ENCODE assay signal across 14 cellular contexts in genomic region chr4:76209876-76210275, GRCh38. TPM values are rescaled to one million over a fixed set of nuclear protein-coding genes. Genes with fewer than 3 reads are reported as not detected.
DNase-seq lines count a peak whose midpoint lies in the region; ATAC-seq, FAIRE-seq and TF ChIP-seq lines count a peak whose summit lies in the region.
"Had no signal": no experiment of that assay in that cellular context is flagged by ENCODE, and none has a peak within 500 bp of the region (broad histone marks: within the 10 kb centered on the region; RNA-seq: fewer than 3 reads in every experiment).

No MANE protein-coding gene starts in this region.

- no peak for TF ChIP-seq RAD21 in GM12878 (IDR thresholded peaks at IDR 0.05; ENCODE audit: insufficient read depth, low read depth, low read length)

- SMC1A ChIA-PET in GM12878 (lab: Charles Lee; ENCODE audit: uncharacterized antibody, unreplicated experiment) = interaction anchor here (3.9 to 4.5 kb wide), 2 partner anchors 11 to 30 kb away, joined by 25 to 54 read pairs; no protein-coding TSS in a partner anchor

- H3K36me3 ChIP-seq in Loucy (ENCODE audit: insufficient read depth, low read length) = no peaks in the 10 kb centered on the region
- no peaks in the 10 kb centered on the region for H3K36me3 ChIP-seq in GM12878 (ENCODE audit: control insufficient read depth in 2 of 2, insufficient read depth in 2 of 2, low read length in 1 of 2)
- peaks cover 0 to 5% of the 10 kb centered on the region in 2 donors for H3K36me3 ChIP-seq in mucosa of rectum (ENCODE audit: control insufficient read depth in 2 of 2, insufficient read depth in 2 of 2, low read length in 2 of 2)
- no peaks in the 10 kb centered on the region for H3K36me3 ChIP-seq in stomach

- no peaks in the 10 kb centered on the region; the same call in 1 of the 2 replicates for H3F3A ChIP-seq in Loucy (ENCODE audit: low read depth)

- DNase-seq in GM12878 (ENCODE audit: low read depth, low spot score) (no peak), stomach (no peak), iPS-NIHi7 (ENCODE audit: extremely low spot score) (no peak), T-helper 17 cell (no peak), NCI-H128 (lab: John Stamatoyannopoulos, UW; ENCODE audit: unreplicated experiment) (no peak)
- DNase-seq in activated naive CD4-positive, alpha-beta T cell treated with anti-CD3 and anti-CD28 coated beads, Interleukin-2, amount 50 U/mL, for 72 hours (ENCODE audit: low spot score in 2 of 2) = no peak
- DNase-seq: activated T-cell treated with anti-CD3 and anti-CD28 coated beads, Interleukin-2, amount 50 U/mL, for 72 hours; CD8-positive, alpha-beta T cell; NCI-H2227 treated with DMSO at 0.1 percent for 48 hours; retina had no signal

- H3K4me3 ChIP-seq in Loucy (ENCODE audit: low read length, poor library complexity, severe bottlenecking) (peak overlapping the region; percentile 94), GM12878 (no peak overlapping the region), mucosa of rectum (ENCODE audit: low read length in 2 of 2) (no peak overlapping the region), stomach (peak overlapping the region in 2 of 4 donors; percentile 62 to 69)

- RAD21 ChIA-PET in GM12878 (lab: Charles Lee; ENCODE audit: unreplicated experiment) = interaction anchor here (1.7 to 4.7 kb wide), 2 partner anchors 10 to 12 kb away, joined by 6 to 22 read pairs; no protein-coding TSS in a partner anchor

- no TSS peak for BruUV-seq in GM12878 (replicated peaks; lab: Mats Ljungman, UMichigan)

- POLR2A ChIA-PET in GM12878 (lab: Charles Lee) = interaction anchor here (1.0 kb wide), 1 partner anchor 12 kb away, joined by 3 read pairs; no protein-coding TSS in a partner anchor

- H3K27ac Mint-ChIP-seq in T-helper 17 cell = no peak overlapping the region
- no peak overlapping the region for H3K27ac Mint-ChIP-seq in activated naive CD4-positive, alpha-beta T cell treated with anti-CD3 and anti-CD28 coated beads, Interleukin-2, amount 50 U/mL, for 72 hours
- H3K27ac Mint-ChIP-seq: activated T-cell treated with anti-CD3 and anti-CD28 coated beads, Interleukin-2, amount 50 U/mL, for 72 hours; CD8-positive, alpha-beta T cell; WTC11 had no signal

- TF ChIP-seq POLR2A in GM12878 (IDR thresholded peaks at IDR 0.05; ENCODE audit: low read depth, low read length) (no peak), stomach (IDR thresholded peaks at IDR 0.05) (no peak)

- no peaks in the 10 kb centered on the region for H3K9me2 ChIP-seq in Loucy (replicated peaks; ENCODE audit: low read depth, low read length)

- no peaks in the 10 kb centered on the region for H3K36me3 Mint-ChIP-seq in T-helper 17 cell (ENCODE audit: low read depth)
- peaks cover 0 to 4% of the 10 kb centered on the region in 2 donors for H3K36me3 Mint-ChIP-seq in activated naive CD4-positive, alpha-beta T cell treated with anti-CD3 and anti-CD28 coated beads, Interleukin-2, amount 50 U/mL, for 72 hours
- H3K36me3 Mint-ChIP-seq: WTC11 had no signal

- intact Hi-C loops in GM12878 (cut with micrococcal nuclease; ENCODE audit: unreplicated experiment) (no loop called here), stomach (cut with DNase I; ENCODE audit: low total_unique reads) (no loop called here)

- no peaks in the 10 kb centered on the region for H3K9me3 Mint-ChIP-seq in activated naive CD4-positive, alpha-beta T cell treated with anti-CD3 and anti-CD28 coated beads, Interleukin-2, amount 50 U/mL, for 72 hours
- H3K9me3 Mint-ChIP-seq: activated T-cell treated with anti-CD3 and anti-CD28 coated beads, Interleukin-2, amount 50 U/mL, for 72 hours; CD8-positive, alpha-beta T cell; WTC11 had no signal

- peak; percentile 76 for FAIRE-seq in GM12878 (lab: Jason Lieb, UNC)

- 88% methylated on average over 4 of the region's 4 CpGs for WGBS in GM12878 (ENCODE audit: insufficient coverage, insufficient replicate concordance, low lambda C conversion rate, missing lambda C conversion rate)
- 37 to 60% (median 50%) methylated on average over 4 of the region's 4 CpGs for WGBS in stomach, 5 donors

- peak overlapping the region; percentile 86 for H3K9ac ChIP-seq in Loucy (ENCODE audit: low read depth, low read length, poor library complexity, severe bottlenecking)
- H3K9ac ChIP-seq in GM12878 (ENCODE audit: control insufficient read depth, insufficient read depth, low read length) = no peak overlapping the region
- peak overlapping the region in 1 of 2 donors; percentile 27 for H3K9ac ChIP-seq in mucosa of rectum (ENCODE audit: low read depth in 1 of 2, low read length in 2 of 2)
- H3K9ac ChIP-seq: KMS-11 had no signal

- H3K4me3 Mint-ChIP-seq in T-helper 17 cell = no peak overlapping the region
- H3K4me3 Mint-ChIP-seq: CD8-positive, alpha-beta T cell; WTC11 had no signal

- in situ Hi-C loops in GM12878 (cut with MboI) = no loop called here

- H3K4me1 ChIP-seq in Loucy (ENCODE audit: insufficient read depth, low read length, poor library complexity, severe bottlenecking) (peaks cover 70% of the 10 kb centered on the region), GM12878 (ENCODE audit: control insufficient read depth, insufficient read depth, low read length) (peaks cover 26% of the 10 kb centered on the region), mucosa of rectum (ENCODE audit: control insufficient read depth in 2 of 2, insufficient read depth in 2 of 2, low read length in 2 of 2) (peaks cover 44 to 68% of the 10 kb centered on the region in 2 donors), stomach (peaks cover 65 to 91% (median 86%) of the 10 kb centered on the region in 4 donors)

- H2AFZ ChIP-seq in Loucy (ENCODE audit: low read length) (no peak overlapping the region), GM12878 (ENCODE audit: control insufficient read depth, low read depth, low read length) (no peak overlapping the region)

- peaks cover 37% of the 10 kb centered on the region for H4K20me1 ChIP-seq in Loucy (ENCODE audit: insufficient read depth, low read length, poor library complexity, severe bottlenecking)
- H4K20me1 ChIP-seq in GM12878 (ENCODE audit: control insufficient read depth, insufficient read depth) = no peaks in the 10 kb centered on the region

- H3K27ac ChIP-seq in GM12878 (ENCODE audit: control insufficient read depth, insufficient read depth) = no peak overlapping the region
- peak overlapping the region; percentile 59 to 97 for H3K27ac ChIP-seq in mucosa of rectum (ENCODE audit: low read depth in 2 of 2, low read length in 2 of 2)
- peak overlapping the region; percentile 11 to 99 (median 96) for H3K27ac ChIP-seq in stomach
- H3K27ac ChIP-seq: KMS-11 had no signal

- no peak for TF ChIP-seq CTCF in Loucy (conservative IDR thresholded peaks at IDR 0.05; ENCODE audit: low read length)
- TF ChIP-seq CTCF in GM12878 (IDR thresholded peaks at IDR 0.05 in 2 of 3, conservative IDR thresholded peaks at IDR 0.05 in 1 of 3; ENCODE audit: control insufficient read depth in 2 of 3, extremely low read depth in 1 of 3, insufficient read depth in 1 of 3, low read depth in 3 of 3, low read length in 3 of 3) = no peak
- TF ChIP-seq CTCF in stomach (IDR thresholded peaks at IDR 0.05) = no peak

- peaks cover 66% of the 10 kb centered on the region for H3K79me2 ChIP-seq in Loucy (ENCODE audit: insufficient read depth, low read length)
- H3K79me2 ChIP-seq in GM12878 (ENCODE audit: control insufficient read depth, insufficient read depth, low read length) = peaks cover 5% of the 10 kb centered on the region

- H3K27me3 Mint-ChIP-seq in T-helper 17 cell = no peaks in the 10 kb centered on the region

- TF ChIP-seq EP300 in GM12878 (IDR thresholded peaks at IDR 0.05; ENCODE audit: borderline replicate concordance in 1 of 2, control insufficient read depth in 1 of 2, low read depth in 2 of 2, low read length in 2 of 2) = no peak
- TF ChIP-seq EP300 in stomach (IDR thresholded peaks at IDR 0.05) = no peak

- H3K4me2 ChIP-seq in Loucy (ENCODE audit: low read depth, low read length, poor library complexity, severe bottlenecking) (peak overlapping the region; percentile 96), GM12878 (ENCODE audit: control insufficient read depth, insufficient read depth) (peak overlapping the region; percentile 88)

- H3K27me3 ChIP-seq in Loucy (ENCODE audit: insufficient read depth, low read length, poor library complexity, severe bottlenecking) (no peaks in the 10 kb centered on the region), GM12878 (replicated peaks in 1 of 2; ENCODE audit: control insufficient read depth in 2 of 2, insufficient read depth in 2 of 2, low read length in 1 of 2) (no peaks in the 10 kb centered on the region), mucosa of rectum (ENCODE audit: control insufficient read depth in 2 of 2, insufficient read depth in 2 of 2, low read length in 2 of 2) (no peaks in the 10 kb centered on the region), stomach (no peaks in the 10 kb centered on the region)

- H3K4me1 Mint-ChIP-seq in T-helper 17 cell = peaks cover 44% of the 10 kb centered on the region

- ATAC-seq in GM12878 (no peak), T-helper 17 cell (no peak)
- no peak for ATAC-seq in activated naive CD4-positive, alpha-beta T cell treated with anti-CD3 and anti-CD28 coated beads, Interleukin-2, amount 50 U/mL, for 72 hours
- ATAC-seq: activated T-cell treated with anti-CD3 and anti-CD28 coated beads, Interleukin-2, amount 50 U/mL, for 72 hours; CD8-positive, alpha-beta T cell; WTC11 had no signal

- H3K9me3 ChIP-seq in Loucy (ENCODE audit: insufficient read depth, low read depth, low read length) (no peaks in the 10 kb centered on the region), GM12878 (replicated peaks; ENCODE audit: control insufficient read depth, insufficient read depth, low read length) (no peaks in the 10 kb centered on the region), mucosa of rectum (ENCODE audit: control insufficient read depth in 2 of 2, low read length in 2 of 2) (no peaks in the 10 kb centered on the region), stomach (no peaks in the 10 kb centered on the region), T-helper 17 cell (ENCODE audit: control insufficient read depth, low read length, poor library complexity, severe bottlenecking) (no peaks in the 10 kb centered on the region)

- CTCF ChIA-PET in GM12878 (lab: Yijun Ruan, JAX) = interaction anchor here (1.0 to 6.0 kb wide), 5 partner anchors 11 to 215 kb away, joined by 3 to 38 read pairs (median 4); no protein-coding TSS in a partner anchor

RNA-seq across cellular contexts. Expression of gene SCARB2, which starts 3.7 kb away (rescaled TPM):
- 11.8 and 13.3 TPM in 2 replicates for total RNA-seq in GM12878 (2013; cell fraction: nucleolus; rRNA removed)
- total RNA-seq in GM12878 (2014; rRNA removed) (10.7 and 11.9 TPM in 2 replicates), GM12878 (2014; rRNA removed; fragmentation: Illumina TruSeq; extraction: Trizol) (9.2 and 9.5 TPM in 2 replicates), GM12878 (2021) (6.2 and 8.4 TPM in 2 replicates), stomach (100 to 1,000 TPM in 3 of 5 donors, 10 to 100 TPM in 2; 84.0 to 293 (median 161) TPM), T-helper 17 cell (10 to 100 TPM; 27.5 to 28.6 TPM)
- polyA plus RNA-seq in GM12878 (2011; ENCODE audit: low read depth) = 20.3 TPM
- polyA plus RNA-seq in GM12878 (2011; rRNA removed) (9.9 and 10.9 TPM in 2 replicates), GM12878 (2014; fragmentation: Illumina TruSeq; extraction: Trizol) (9.7 and 10.3 TPM in 2 replicates), GM12878 (2014; fragmentation: Nextera tagmentation; extraction: Ambion mirVana) (1 to 10 TPM; 2.1 to 3.7 TPM), GM12878 (2014; rRNA removed) (5.6 and 6.7 TPM in 2 replicates), GM12878 (2016; fragmentation: Nextera tagmentation; extraction: Ambion mirVana) (10 to 100 TPM; 11.5 to 11.7 TPM), stomach (10 to 100 TPM; 30.4 to 55.3 (median 42.7) TPM)
- polyA plus RNA-seq in GM12878 (2011; cell fraction: cytosol; rRNA removed) = 4.6 and 5.0 TPM in 2 replicates
- 5.7 and 6.6 TPM in 2 replicates for polyA plus RNA-seq in GM12878 (2011; cell fraction: nucleus; rRNA removed)
- 12.4 and 14.6 TPM in 2 replicates for polyA plus RNA-seq in GM12878 (2012)
- 19.4 and 25.1 TPM in 2 replicates for polyA minus RNA-seq in GM12878 (2011; rRNA and poly(A)+ RNA removed)
- polyA minus RNA-seq in GM12878 (2011; cell fraction: cytosol; rRNA and poly(A)+ RNA removed) = 4.1 TPM in 2 replicates
- 6.2 and 15.4 TPM in 2 replicates for polyA minus RNA-seq in GM12878 (2011; cell fraction: nucleus; rRNA and poly(A)+ RNA removed)
- total RNA-seq in activated naive CD4-positive, alpha-beta T cell treated with anti-CD3 and anti-CD28 coated beads, Interleukin-2, amount 50 U/mL, for 72 hours = 1 to 10 TPM; 2.3 to 6.5 TPM

RNA-seq across cellular contexts. Expression of gene FAM47E, which starts 41.6 kb away (rescaled TPM):
- total RNA-seq in GM12878 (2013; cell fraction: nucleolus; rRNA removed) = not detected in 2 replicates
- not detected in 2 replicates for total RNA-seq in GM12878 (2014; rRNA removed)
- total RNA-seq in GM12878 (2014; rRNA removed; fragmentation: Illumina TruSeq; extraction: Trizol) = not detected in 2 replicates
- not detected in 2 replicates for total RNA-seq in GM12878 (2021)
- not detected for polyA plus RNA-seq in GM12878 (2011; ENCODE audit: low read depth)
- polyA plus RNA-seq in GM12878 (2011; rRNA removed) = not detected in 2 replicates
- not detected in 2 replicates for polyA plus RNA-seq in GM12878 (2011; cell fraction: cytosol; rRNA removed)
- not detected in 2 replicates for polyA plus RNA-seq in GM12878 (2011; cell fraction: nucleus; rRNA removed)
- polyA plus RNA-seq in GM12878 (2012) = 0.11 TPM in 1 of 2 replicates, not detected in the other
- not detected in 2 replicates for polyA plus RNA-seq in GM12878 (2014; fragmentation: Illumina TruSeq; extraction: Trizol)
- polyA plus RNA-seq in GM12878 (2014; fragmentation: Nextera tagmentation; extraction: Ambion mirVana) = under 1 TPM in 1 of 2 experiments, not detected in 1; 0.03 TPM
- not detected in 2 replicates for polyA plus RNA-seq in GM12878 (2014; rRNA removed)
- polyA plus RNA-seq in GM12878 (2016; fragmentation: Nextera tagmentation; extraction: Ambion mirVana) = not detected
- not detected in 2 replicates for polyA minus RNA-seq in GM12878 (2011; rRNA and poly(A)+ RNA removed)
- polyA minus RNA-seq in GM12878 (2011; cell fraction: cytosol; rRNA and poly(A)+ RNA removed) = not detected in 2 replicates
- not detected in 2 replicates for polyA minus RNA-seq in GM12878 (2011; cell fraction: nucleus; rRNA and poly(A)+ RNA removed)
- 1 to 10 TPM in 3 of 5 donors, under 1 TPM in 1, not detected in 1; under 0.01 to 9.5 (median 5.6) TPM for total RNA-seq in stomach
- polyA plus RNA-seq in stomach = 10 to 100 TPM in 1 of 3 donors, 1 to 10 TPM in 2; 6.2 to 10.8 (median 6.5) TPM
- under 1 TPM in 1 of 2 donors, not detected in 1; 0.72 TPM for total RNA-seq in T-helper 17 cell
- total RNA-seq in activated naive CD4-positive, alpha-beta T cell treated with anti-CD3 and anti-CD28 coated beads, Interleukin-2, amount 50 U/mL, for 72 hours = not detected
- total RNA-seq: activated T-cell treated with anti-CD3 and anti-CD28 coated beads, Interleukin-2, amount 50 U/mL, for 72 hours had no signal
